ENCODE assay signal across 16 cellular contexts in the genomic region with DNA sequence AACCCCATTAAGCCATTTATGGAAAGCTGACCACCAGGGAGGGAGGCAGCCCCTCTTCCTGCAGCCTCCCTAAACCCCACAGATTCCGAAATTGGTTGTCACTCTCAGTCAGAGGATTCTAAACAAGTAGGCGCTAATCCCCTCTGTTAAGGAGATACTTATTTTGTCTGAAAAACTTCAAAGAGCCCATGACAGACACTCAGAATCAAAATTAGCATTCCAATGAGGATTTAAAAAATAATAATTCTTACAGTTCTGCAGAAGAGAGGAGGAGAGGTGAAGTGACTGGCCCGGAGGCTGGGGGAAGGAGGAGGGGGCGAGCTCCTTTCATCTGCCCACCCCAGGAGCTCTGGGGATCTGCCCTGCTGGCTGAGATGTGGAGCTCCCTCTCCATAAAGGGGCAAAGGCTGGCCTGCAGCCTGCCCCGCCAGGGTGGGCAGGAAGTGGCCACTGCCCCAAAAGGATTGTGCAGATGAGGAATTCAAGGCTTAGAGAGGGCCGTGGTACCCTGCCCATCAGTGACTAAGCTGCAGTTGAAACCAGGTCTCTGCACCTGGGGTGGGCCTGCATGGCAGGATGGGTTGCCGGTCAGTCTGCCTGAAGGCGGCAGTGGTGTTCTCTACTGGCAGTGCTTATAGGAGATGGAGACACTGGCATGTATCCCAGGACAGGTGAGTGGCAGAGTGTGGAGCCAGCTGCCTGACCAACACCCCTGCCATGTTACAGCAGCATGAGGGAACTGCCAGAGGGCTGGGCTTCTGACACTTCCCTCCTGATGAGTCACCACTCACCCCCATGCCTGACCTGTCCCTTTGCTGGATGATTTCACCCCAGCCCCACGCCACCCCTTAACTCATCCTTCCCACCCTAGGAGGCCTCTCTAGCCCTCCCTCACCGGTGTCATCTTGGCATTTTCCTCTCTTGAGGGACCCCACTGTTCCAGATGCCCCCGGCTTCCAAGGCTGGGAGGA.
A peak's percentile ranks its signal among the peaks of the same experiment; 100 is the strongest.
DNase-seq lines count a peak whose midpoint lies in the region; ATAC-seq lines count a peak whose summit lies in the region.
"Had no signal": no experiment of that assay in that cellular context is flagged by ENCODE, and none has a peak within 500 bp of the region (broad histone marks: within the 10 kb centered on the region; RNA-seq: fewer than 3 reads in every experiment).

No MANE protein-coding gene starts in this region.

- DNase-seq in DMS53 (lab: John Stamatoyannopoulos, UW) (peak; percentile 76), LoVo (ENCODE audit: low spot score) (peak; percentile 19), SW480 (ENCODE audit: low spot score) (peak; percentile 77), kidney tubule cell (ENCODE audit: low spot score) (peak; percentile 78), head of caudate nucleus (no peak), GM19240 (ENCODE audit: insufficient read length, low spot score) (no peak)
- DNase-seq: activated CD8-positive, alpha-beta memory T cell treated with anti-CD3 and anti-CD28 coated beads for 24 hours; activated naive CD8-positive, alpha-beta T cell treated with anti-CD3 and anti-CD28 coated beads, Interleukin-2, amount 10 ng/mL, durations not matched to agents 7 days and 5 days; CD8-positive, alpha-beta memory T cell; effector memory CD8-positive, alpha-beta T cell; hippocampal formation; mucosa of descending colon; NCI-H2171 treated with DMSO at 0.1 percent for 48 hours; SW 1271 had no signal

- intact Hi-C loops in head of caudate nucleus (cut with DNase I): loop anchor here (10.0 kb wide), 1 partner anchor 231 kb away; no protein-coding TSS in a partner anchor

- no peak for ATAC-seq in HG03342 (IDR thresholded peaks at IDR 0.05; ENCODE audit: unreplicated experiment)
- ATAC-seq in HG02678 (IDR thresholded peaks at IDR 0.05; ENCODE audit: unreplicated experiment): no peak
- ATAC-seq: effector memory CD8-positive, alpha-beta T cell; mucosa of descending colon had no signal

Comparison
In these comparisons a context has a peak if more than half of its experiments do, and no peak if none do; other contexts are left out.
1. DNase-seq: peak in DMS53 (single experiment), LoVo (single experiment), SW480 (single experiment) and kidney tubule cell (single experiment); none in head of caudate nucleus (0 of 42) and GM19240 (single experiment).